ENCODE assay signal across 2 cellular contexts in the genomic region with DNA sequence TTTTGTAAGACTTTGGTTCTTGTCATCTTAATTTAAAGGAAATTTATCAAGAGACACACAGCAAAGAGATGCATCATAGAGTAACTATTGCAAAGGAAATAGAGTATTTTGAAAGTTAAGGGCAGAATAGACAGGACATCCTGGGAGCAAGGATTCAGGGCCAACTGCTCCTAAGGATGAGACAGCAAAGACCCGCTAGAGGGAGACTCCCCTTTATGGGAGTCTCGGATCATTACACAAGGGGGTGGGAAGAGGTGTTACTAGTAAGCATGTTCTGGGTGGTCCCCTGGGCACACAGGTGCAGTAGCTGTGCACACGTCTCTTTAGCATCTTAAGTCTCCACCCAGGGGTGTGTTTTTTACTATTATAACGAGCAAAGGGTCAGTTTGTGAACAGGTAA.
TF ChIP-seq lines count a peak whose summit lies in the region.

No MANE protein-coding gene starts in this region.

TF ChIP-seq in GM23338, 12 proteins besides CTCF, POLR2A, EP300 and RAD21:
- TF ChIP-seq, protein P1, sequence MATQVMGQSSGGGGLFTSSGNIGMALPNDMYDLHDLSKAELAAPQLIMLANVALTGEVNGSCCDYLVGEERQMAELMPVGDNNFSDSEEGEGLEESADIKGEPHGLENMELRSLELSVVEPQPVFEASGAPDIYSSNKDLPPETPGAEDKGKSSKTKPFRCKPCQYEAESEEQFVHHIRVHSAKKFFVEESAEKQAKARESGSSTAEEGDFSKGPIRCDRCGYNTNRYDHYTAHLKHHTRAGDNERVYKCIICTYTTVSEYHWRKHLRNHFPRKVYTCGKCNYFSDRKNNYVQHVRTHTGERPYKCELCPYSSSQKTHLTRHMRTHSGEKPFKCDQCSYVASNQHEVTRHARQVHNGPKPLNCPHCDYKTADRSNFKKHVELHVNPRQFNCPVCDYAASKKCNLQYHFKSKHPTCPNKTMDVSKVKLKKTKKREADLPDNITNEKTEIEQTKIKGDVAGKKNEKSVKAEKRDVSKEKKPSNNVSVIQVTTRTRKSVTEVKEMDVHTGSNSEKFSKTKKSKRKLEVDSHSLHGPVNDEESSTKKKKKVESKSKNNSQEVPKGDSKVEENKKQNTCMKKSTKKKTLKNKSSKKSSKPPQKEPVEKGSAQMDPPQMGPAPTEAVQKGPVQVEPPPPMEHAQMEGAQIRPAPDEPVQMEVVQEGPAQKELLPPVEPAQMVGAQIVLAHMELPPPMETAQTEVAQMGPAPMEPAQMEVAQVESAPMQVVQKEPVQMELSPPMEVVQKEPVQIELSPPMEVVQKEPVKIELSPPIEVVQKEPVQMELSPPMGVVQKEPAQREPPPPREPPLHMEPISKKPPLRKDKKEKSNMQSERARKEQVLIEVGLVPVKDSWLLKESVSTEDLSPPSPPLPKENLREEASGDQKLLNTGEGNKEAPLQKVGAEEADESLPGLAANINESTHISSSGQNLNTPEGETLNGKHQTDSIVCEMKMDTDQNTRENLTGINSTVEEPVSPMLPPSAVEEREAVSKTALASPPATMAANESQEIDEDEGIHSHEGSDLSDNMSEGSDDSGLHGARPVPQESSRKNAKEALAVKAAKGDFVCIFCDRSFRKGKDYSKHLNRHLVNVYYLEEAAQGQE (IDR thresholded peaks at IDR 0.05; ENCODE audit: unreplicated experiment) = no peak
- no peak for TF ChIP-seq JUNB (IDR thresholded peaks at IDR 0.05; ENCODE audit: unreplicated experiment)
- TF ChIP-seq CREB1 (CRISPR knock-in tag; IDR thresholded peaks at IDR 0.05; ENCODE audit: low read depth) = no peak
- TF ChIP-seq POLR2AphosphoS5 (IDR thresholded peaks at IDR 0.05; ENCODE audit: low read depth) = no peak
- TF ChIP-seq, protein P2, sequence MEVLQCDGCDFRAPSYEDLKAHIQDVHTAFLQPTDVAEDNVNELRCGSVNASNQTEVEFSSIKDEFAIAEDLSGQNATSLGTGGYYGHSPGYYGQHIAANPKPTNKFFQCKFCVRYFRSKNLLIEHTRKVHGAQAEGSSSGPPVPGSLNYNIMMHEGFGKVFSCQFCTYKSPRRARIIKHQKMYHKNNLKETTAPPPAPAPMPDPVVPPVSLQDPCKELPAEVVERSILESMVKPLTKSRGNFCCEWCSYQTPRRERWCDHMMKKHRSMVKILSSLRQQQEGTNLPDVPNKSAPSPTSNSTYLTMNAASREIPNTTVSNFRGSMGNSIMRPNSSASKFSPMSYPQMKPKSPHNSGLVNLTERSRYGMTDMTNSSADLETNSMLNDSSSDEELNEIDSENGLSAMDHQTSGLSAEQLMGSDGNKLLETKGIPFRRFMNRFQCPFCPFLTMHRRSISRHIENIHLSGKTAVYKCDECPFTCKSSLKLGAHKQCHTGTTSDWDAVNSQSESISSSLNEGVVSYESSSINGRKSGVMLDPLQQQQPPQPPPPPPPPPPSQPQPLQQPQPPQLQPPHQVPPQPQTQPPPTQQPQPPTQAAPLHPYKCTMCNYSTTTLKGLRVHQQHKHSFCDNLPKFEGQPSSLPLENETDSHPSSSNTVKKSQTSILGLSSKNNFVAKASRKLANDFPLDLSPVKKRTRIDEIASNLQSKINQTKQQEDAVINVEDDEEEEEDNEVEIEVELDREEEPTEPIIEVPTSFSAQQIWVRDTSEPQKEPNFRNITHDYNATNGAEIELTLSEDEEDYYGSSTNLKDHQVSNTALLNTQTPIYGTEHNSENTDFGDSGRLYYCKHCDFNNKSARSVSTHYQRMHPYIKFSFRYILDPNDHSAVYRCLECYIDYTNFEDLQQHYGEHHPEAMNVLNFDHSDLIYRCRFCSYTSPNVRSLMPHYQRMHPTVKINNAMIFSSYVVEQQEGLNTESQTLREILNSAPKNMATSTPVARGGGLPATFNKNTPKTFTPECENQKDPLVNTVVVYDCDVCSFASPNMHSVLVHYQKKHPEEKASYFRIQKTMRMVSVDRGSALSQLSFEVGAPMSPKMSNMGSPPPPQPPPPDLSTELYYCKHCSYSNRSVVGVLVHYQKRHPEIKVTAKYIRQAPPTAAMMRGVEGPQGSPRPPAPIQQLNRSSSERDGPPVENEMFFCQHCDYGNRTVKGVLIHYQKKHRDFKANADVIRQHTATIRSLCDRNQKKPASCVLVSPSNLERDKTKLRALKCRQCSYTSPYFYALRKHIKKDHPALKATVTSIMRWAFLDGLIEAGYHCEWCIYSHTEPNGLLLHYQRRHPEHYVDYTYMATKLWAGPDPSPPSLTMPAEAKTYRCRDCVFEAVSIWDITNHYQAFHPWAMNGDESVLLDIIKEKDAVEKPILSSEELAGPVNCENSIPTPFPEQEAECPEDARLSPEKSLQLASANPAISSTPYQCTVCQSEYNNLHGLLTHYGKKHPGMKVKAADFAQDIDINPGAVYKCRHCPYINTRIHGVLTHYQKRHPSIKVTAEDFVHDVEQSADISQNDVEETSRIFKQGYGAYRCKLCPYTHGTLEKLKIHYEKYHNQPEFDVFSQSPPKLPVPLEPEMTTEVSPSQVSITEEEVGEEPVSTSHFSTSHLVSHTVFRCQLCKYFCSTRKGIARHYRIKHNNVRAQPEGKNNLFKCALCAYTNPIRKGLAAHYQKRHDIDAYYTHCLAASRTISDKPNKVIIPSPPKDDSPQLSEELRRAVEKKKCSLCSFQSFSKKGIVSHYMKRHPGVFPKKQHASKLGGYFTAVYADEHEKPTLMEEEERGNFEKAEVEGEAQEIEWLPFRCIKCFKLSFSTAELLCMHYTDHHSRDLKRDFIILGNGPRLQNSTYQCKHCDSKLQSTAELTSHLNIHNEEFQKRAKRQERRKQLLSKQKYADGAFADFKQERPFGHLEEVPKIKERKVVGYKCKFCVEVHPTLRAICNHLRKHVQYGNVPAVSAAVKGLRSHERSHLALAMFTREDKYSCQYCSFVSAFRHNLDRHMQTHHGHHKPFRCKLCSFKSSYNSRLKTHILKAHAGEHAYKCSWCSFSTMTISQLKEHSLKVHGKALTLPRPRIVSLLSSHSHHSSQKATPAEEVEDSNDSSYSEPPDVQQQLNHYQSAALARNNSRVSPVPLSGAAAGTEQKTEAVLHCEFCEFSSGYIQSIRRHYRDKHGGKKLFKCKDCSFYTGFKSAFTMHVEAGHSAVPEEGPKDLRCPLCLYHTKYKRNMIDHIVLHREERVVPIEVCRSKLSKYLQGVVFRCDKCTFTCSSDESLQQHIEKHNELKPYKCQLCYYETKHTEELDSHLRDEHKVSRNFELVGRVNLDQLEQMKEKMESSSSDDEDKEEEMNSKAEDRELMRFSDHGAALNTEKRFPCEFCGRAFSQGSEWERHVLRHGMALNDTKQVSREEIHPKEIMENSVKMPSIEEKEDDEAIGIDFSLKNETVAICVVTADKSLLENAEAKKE (CRISPR knock-in tag; IDR thresholded peaks at IDR 0.05) = no peak
TF ChIP-seq in GM23338: peak in this region for 0.

TF ChIP-seq in K562, 482 proteins besides CTCF, POLR2A, EP300 and RAD21:
- TF ChIP-seq, protein P3, sequence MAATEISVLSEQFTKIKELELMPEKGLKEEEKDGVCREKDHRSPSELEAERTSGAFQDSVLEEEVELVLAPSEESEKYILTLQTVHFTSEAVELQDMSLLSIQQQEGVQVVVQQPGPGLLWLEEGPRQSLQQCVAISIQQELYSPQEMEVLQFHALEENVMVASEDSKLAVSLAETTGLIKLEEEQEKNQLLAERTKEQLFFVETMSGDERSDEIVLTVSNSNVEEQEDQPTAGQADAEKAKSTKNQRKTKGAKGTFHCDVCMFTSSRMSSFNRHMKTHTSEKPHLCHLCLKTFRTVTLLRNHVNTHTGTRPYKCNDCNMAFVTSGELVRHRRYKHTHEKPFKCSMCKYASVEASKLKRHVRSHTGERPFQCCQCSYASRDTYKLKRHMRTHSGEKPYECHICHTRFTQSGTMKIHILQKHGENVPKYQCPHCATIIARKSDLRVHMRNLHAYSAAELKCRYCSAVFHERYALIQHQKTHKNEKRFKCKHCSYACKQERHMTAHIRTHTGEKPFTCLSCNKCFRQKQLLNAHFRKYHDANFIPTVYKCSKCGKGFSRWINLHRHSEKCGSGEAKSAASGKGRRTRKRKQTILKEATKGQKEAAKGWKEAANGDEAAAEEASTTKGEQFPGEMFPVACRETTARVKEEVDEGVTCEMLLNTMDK (IDR thresholded peaks at IDR 0.05; ENCODE audit: borderline replicate concordance, insufficient read depth, low read depth, low read length, poor library complexity, severe bottlenecking) = peak; percentile 21
- TF ChIP-seq, protein P4, sequence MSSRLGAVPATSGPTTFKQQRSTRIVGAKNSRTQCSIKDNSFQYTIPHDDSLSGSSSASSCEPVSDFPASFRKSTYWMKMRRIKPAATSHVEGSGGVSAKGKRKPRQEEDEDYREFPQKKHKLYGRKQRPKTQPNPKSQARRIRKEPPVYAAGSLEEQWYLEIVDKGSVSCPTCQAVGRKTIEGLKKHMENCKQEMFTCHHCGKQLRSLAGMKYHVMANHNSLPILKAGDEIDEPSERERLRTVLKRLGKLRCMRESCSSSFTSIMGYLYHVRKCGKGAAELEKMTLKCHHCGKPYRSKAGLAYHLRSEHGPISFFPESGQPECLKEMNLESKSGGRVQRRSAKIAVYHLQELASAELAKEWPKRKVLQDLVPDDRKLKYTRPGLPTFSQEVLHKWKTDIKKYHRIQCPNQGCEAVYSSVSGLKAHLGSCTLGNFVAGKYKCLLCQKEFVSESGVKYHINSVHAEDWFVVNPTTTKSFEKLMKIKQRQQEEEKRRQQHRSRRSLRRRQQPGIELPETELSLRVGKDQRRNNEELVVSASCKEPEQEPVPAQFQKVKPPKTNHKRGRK (tag; IDR thresholded peaks at IDR 0.05) = no peak
